12 cellular contexts compared by ENCODE assay signal in the genomic region with DNA sequence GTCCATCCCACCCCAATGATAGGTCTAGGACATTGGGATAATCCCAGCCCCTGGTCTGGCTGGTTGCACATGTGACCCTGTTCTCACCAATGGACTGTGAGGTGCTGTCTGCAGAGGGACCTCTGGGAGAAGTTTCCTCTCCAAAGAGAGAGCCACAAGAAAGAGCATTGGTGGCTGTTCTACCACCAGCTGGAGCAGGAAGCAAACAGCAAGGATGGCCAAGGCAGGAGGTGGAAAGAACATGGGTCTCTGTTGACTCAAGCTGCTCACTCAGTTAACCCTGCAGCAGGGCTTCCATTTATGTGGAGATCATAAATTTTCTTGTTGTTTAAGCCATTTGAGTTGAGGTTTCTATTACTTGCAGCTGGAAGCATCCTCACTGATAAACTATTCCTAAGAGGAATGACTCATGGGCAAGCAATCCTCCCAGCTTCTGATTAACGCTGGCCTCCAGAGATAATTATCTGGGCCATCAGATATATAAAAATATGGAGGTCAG. TPM values are rescaled to one million over a fixed set of nuclear protein-coding genes. Genes with fewer than 3 reads are reported as not detected.
DNase-seq lines count a peak whose midpoint lies in the region; ATAC-seq and TF ChIP-seq lines count a peak whose summit lies in the region.
"Had no signal": no experiment of that assay in that cellular context is flagged by ENCODE, and none has a peak within 500 bp of the region (broad histone marks: within the 10 kb centered on the region; RNA-seq: fewer than 3 reads in every experiment).

No MANE protein-coding gene starts in this region.

- ATAC-seq in Right ventricle myocardium inferior = peak; percentile 23
- peak; percentile 71 for ATAC-seq in foreskin keratinocyte
- ATAC-seq in HG02852 (IDR thresholded peaks at IDR 0.05; ENCODE audit: unreplicated experiment) = no peak
- no peak for ATAC-seq in GM21390 (IDR thresholded peaks at IDR 0.05; ENCODE audit: unreplicated experiment)
- no peak for ATAC-seq in GM18868 (IDR thresholded peaks at IDR 0.05; ENCODE audit: unreplicated experiment)
- ATAC-seq: CD8-positive, alpha-beta T cell had no signal

- TF ChIP-seq CTCF in foreskin keratinocyte (conservative IDR thresholded peaks at IDR 0.05) = no peak

- H3K27me3 ChIP-seq in foreskin keratinocyte = no peaks in the 10 kb centered on the region

- H3K27ac ChIP-seq in foreskin keratinocyte = peak overlapping the region; percentile 8

- intact Hi-C loops in Right ventricle myocardium inferior (cut with DNase I) = no loop called here
- intact Hi-C loops in cardiac septum (cut with DNase I) = no loop called here

- peaks cover 31% of the 10 kb centered on the region for H3K4me1 ChIP-seq in foreskin keratinocyte

- DNase-seq in Right ventricle myocardium inferior (ENCODE audit: missing footprints) (no peak), cardiac septum (ENCODE audit: low spot score) (no peak), SW 1271 (lab: John Stamatoyannopoulos, UW) (peak; percentile 57 to 82), foreskin keratinocyte (peak; percentile 86 to 91), NCI-H187 (lab: John Stamatoyannopoulos, UW) (no peak)
- DNase-seq: activated CD4-positive, alpha-beta memory T cell treated with anti-CD3 and anti-CD28 coated beads for 36 hours; cerebellar nuclear complex; stimulated activated CD4-positive, alpha-beta T cell treated with anti-CD3 and anti-CD28 coated beads, Interleukin-1b, Interleukin-23, amount 100 ng/mL, for 48 hours had no signal

RNA-seq across cellular contexts. Expression of gene CYB5B, which starts 52.5 kb away (rescaled TPM):
- total RNA-seq in Right ventricle myocardium inferior = 65.5 TPM
- 53.2 TPM for total RNA-seq in cardiac septum
- 171 and 188 TPM in 2 replicates for total RNA-seq in foreskin keratinocyte
- 130 and 156 TPM in 2 replicates for polyA plus RNA-seq in foreskin keratinocyte

Comparison
In these comparisons a context has a peak if more than half of its experiments do, and no peak if none do; other contexts are left out.
1. ATAC-seq: peak in Right ventricle myocardium inferior (single experiment) and foreskin keratinocyte (single experiment); none in HG02852 (single experiment), GM21390 (single experiment) and GM18868 (single experiment).
2. DNase-seq: peak in SW 1271 (2 of 2) and foreskin keratinocyte (2 of 2); none in Right ventricle myocardium inferior (single experiment), cardiac septum (single experiment) and NCI-H187 (0 of 2).